Comparison of ENCODE assay signal across 11 cellular contexts in the genomic region with DNA sequence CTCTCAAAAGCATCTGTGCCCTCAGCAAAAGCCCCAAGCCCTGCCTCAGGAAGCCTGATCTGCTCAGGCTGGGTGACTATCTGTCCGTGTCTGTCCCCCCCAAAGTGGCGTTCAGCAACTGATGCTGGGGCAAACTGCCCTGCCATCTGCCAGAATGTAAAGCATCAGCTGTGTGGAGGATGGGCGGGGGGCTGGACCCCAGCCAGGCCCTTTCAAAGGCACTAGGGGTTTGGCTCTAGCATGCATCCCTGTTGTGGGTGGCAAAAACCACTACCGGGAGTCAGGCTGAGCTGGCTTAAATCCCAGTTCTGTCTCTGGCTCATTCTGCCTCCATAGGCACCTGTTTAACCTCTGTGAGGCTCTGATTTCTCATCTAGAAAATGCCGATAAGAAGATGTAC. TPM values are rescaled to one million over a fixed set of nuclear protein-coding genes. Genes with fewer than 3 reads are reported as not detected.
DNase-seq lines count a peak whose midpoint lies in the region; ATAC-seq and TF ChIP-seq lines count a peak whose summit lies in the region.
"Had no signal": no experiment of that assay in that cellular context is flagged by ENCODE, and none has a peak within 500 bp of the region (broad histone marks: within the 10 kb centered on the region; RNA-seq: fewer than 3 reads in every experiment).

No MANE protein-coding gene starts in this region.

- TF ChIP-seq POLR2A in Peyer's patch (IDR thresholded peaks at IDR 0.05), result no peak
- no peak for TF ChIP-seq POLR2A in transverse colon (IDR thresholded peaks at IDR 0.05)

- H3K27ac ChIP-seq in Peyer's patch (no peak overlapping the region), transverse colon (no peak overlapping the region)
- H3K27ac ChIP-seq: BLaER1 treated with 17β-estradiol and CSF1 and Interleukin-3, amounts not matched to agents 10 nM and 100 nM had no signal

- 46 to 56% methylated on average over 2 to 5 of the region's 5 CpGs for WGBS in transverse colon (ENCODE audit: low coverage in 1 of 2), 2 donors

- H3K4me1 ChIP-seq in Peyer's patch (peaks cover 0 to 12% (median 3%) of the 10 kb centered on the region in 4 donors), transverse colon (peaks cover 4 to 17% (median 15%) of the 10 kb centered on the region in 4 donors)

- intact Hi-C loops in Right ventricle myocardium inferior (cut with DNase I) (no loop called here), Right ventricle myocardium superior (cut with DNase I) (no loop called here), transverse colon (cut with DNase I; ENCODE audit: low total_unique reads) (no loop called here)

- H3K36me3 ChIP-seq in Peyer's patch (no peaks in the 10 kb centered on the region), transverse colon (no peaks in the 10 kb centered on the region)
- H3K36me3 ChIP-seq: BLaER1 treated with 17β-estradiol and CSF1 and Interleukin-3, amounts not matched to agents 10 nM and 100 nM had no signal

- no peaks in the 10 kb centered on the region for H3K9me3 ChIP-seq in Peyer's patch
- H3K9me3 ChIP-seq in transverse colon, result no peaks in the 10 kb centered on the region

- in situ Hi-C loops in transverse colon (cut with MboI; ENCODE audit: low pct_ligation_motif_present in 1 of 4, low pct_unique_long_range_greater_than_20kb in 1 of 4, low sequenced_read_pairs in 3 of 4), result no loop called here

- no peak for TF ChIP-seq CTCF in Peyer's patch (IDR thresholded peaks at IDR 0.05)
- TF ChIP-seq CTCF in epithelial cell of esophagus (IDR thresholded peaks at IDR 0.05; ENCODE audit: insufficient read depth, low read depth, low read length, missing control alignments), result no peak
- no peak for TF ChIP-seq CTCF in transverse colon (IDR thresholded peaks at IDR 0.05)

- TF ChIP-seq EP300 in transverse colon (IDR thresholded peaks at IDR 0.05; ENCODE audit: low read depth), result no peak

- ATAC-seq in Right ventricle myocardium inferior (no peak), Right ventricle myocardium superior (ENCODE audit: poor library complexity) (no peak), GM19035 (IDR thresholded peaks at IDR 0.05; ENCODE audit: unreplicated experiment) (no peak), HG03457 (IDR thresholded peaks at IDR 0.05; ENCODE audit: unreplicated experiment) (no peak)
- ATAC-seq: GM12878 had no signal

- H3K4me3 ChIP-seq in Peyer's patch, result no peak overlapping the region
- H3K4me3 ChIP-seq in epithelial cell of esophagus (ENCODE audit: low read length), result no peak overlapping the region
- no peak overlapping the region for H3K4me3 ChIP-seq in transverse colon
- H3K4me3 ChIP-seq: BLaER1 treated with 17β-estradiol and CSF1 and Interleukin-3, amounts not matched to agents 10 nM and 100 nM; GM12878 had no signal

- DNase-seq in Right ventricle myocardium inferior (ENCODE audit: missing footprints) (peak; percentile 55), Right ventricle myocardium superior (no peak), Peyer's patch (peak in 2 of 3 donors; percentile 41 to 44), epithelial cell of esophagus (ENCODE audit: low read depth) (peak; percentile 29), transverse colon (peak; percentile 10), DMS114 treated with DMSO at 0.1 percent for 48 hours (lab: John Stamatoyannopoulos, UW; ENCODE audit: unreplicated experiment) (no peak)

- H3K27me3 ChIP-seq in Peyer's patch, result no peaks in the 10 kb centered on the region
- H3K27me3 ChIP-seq in transverse colon, result no peaks in the 10 kb centered on the region
- H3K27me3 ChIP-seq: BLaER1 treated with 17β-estradiol and CSF1 and Interleukin-3, amounts not matched to agents 10 nM and 100 nM had no signal

RNA-seq across cellular contexts. Expression of a gene that starts 35.5 kb away (rescaled TPM):
- total RNA-seq in Right ventricle myocardium inferior (not detected), Right ventricle myocardium superior (not detected), Peyer's patch (10 to 100 TPM in 3 of 4 donors, 1 to 10 TPM in 1; 6.6 to 79.9 (median 54.7) TPM), transverse colon (10 to 100 TPM; 31.3 to 97.3 (median 53.1) TPM)

RNA-seq across cellular contexts. Expression of a gene that starts 55.2 kb away (rescaled TPM):
- total RNA-seq in Right ventricle myocardium inferior (not detected), Right ventricle myocardium superior (not detected), Peyer's patch (1 to 10 TPM in 2 of 4 donors, not detected in 2; 1.5 to 1.9 TPM), transverse colon (10 to 100 TPM in 1 of 4 donors, 1 to 10 TPM in 3; 1.1 to 23.9 (median 2.9) TPM)
- total RNA-seq: GM12878, osteocyte had no signal

RNA-seq across cellular contexts. Expression of a gene that starts 58.0 kb away (rescaled TPM):
- total RNA-seq in Right ventricle myocardium inferior (3.2 TPM), Right ventricle myocardium superior (2.7 TPM), Peyer's patch (1 to 10 TPM in 1 of 4 donors, under 1 TPM in 3; 0.18 to 4.1 (median 0.46) TPM), transverse colon (under 1 TPM; 0.32 to 0.80 (median 0.39) TPM)

Comparison
In these comparisons a context has a peak if more than half of its experiments do, and no peak if none do; other contexts are left out.
1. DNase-seq: peak in Right ventricle myocardium inferior (single experiment), Peyer's patch (2 of 3), epithelial cell of esophagus (single experiment) and transverse colon (single experiment); none in Right ventricle myocardium superior (single experiment) and DMS114 treated with DMSO at 0.1 percent for 48 hours (single experiment).